33 cellular contexts compared by ENCODE assay signal in the genomic region with DNA sequence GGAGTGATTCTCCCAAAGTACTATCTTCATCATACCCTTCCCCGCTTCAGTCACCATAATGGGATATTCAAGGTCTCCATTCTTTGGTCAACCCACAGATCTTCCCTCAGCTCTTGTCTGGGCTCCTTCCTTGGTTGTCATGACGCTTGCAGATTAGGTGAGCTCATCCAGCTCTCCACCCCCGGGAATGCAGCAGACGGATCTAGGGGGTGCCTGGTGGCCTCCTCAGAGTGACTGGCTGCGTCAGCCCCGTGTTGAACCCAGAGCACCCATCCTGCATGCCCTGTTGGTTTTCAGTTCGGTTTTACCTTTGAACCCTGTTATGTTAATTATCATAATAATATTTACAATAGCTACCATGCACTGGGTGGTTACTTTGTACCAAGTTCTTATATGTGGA. TPM values are rescaled to one million over a fixed set of nuclear protein-coding genes. Genes with fewer than 3 reads are reported as not detected.
DNase-seq lines count a peak whose midpoint lies in the region; ATAC-seq and TF ChIP-seq lines count a peak whose summit lies in the region.
"Had no signal": no experiment of that assay in that cellular context is flagged by ENCODE, and none has a peak within 500 bp of the region (broad histone marks: within the 10 kb centered on the region; RNA-seq: fewer than 3 reads in every experiment).

No MANE protein-coding gene starts in this region.

- H3K36me3 ChIP-seq in MM.1S (replicated peaks; ENCODE audit: insufficient read depth, low read length) (no peaks in the 10 kb centered on the region), neural progenitor cell (no peaks in the 10 kb centered on the region)
- H3K36me3 ChIP-seq: upper lobe of left lung had no signal

- POLR2A ChIA-PET in MCF 10A (lab: Yijun Ruan, JAX): interaction anchor here (0.6 to 0.9 kb wide), 2 partner anchors 34 to 81 kb away, joined by 3 read pairs; no protein-coding TSS in a partner anchor

- DNase-seq in Daoy (ENCODE audit: low read depth) (peak; percentile 35), MM.1S (no peak), caudate nucleus (lab: John Stamatoyannopoulos, UW) (peak in 33 of 61 donors; percentile 8 to 82 (median 33)), neural progenitor cell (ENCODE audit: low spot score) (no peak), GDM1 (lab: John Stamatoyannopoulos, UW) (no peak), NCI-H69 (lab: John Stamatoyannopoulos, UW) (no peak), MCF 10A (ENCODE audit: unreplicated experiment) (no peak)
- DNase-seq: activated CD4-positive, CD25-positive, alpha-beta regulatory T cell; activated naive CD4-positive, alpha-beta T cell treated with Interleukin-2 at 50 U/mL for 16 hours; activated T-cell treated with anti-CD3 and anti-CD28 coated beads, Interleukin-2, amount 50 U/mL, for 72 hours; CD8-positive, alpha-beta T cell; cortex of kidney; effector memory CD8-positive, alpha-beta T cell; foreskin fibroblast; hippocampal formation; immature natural killer cell; KG1; naive B cell; NCI-H1436 treated with DMSO at 0.1 percent for 48 hours; NCI-H510A treated with DMSO at 0.1 percent for 48 hours; SW 1271; T-helper 9 cell; upper lobe of left lung had no signal

- peaks cover 2% of the 10 kb centered on the region for H3K9me3 Mint-ChIP-seq in neural progenitor cell
- no peaks in the 10 kb centered on the region for H3K9me3 Mint-ChIP-seq in MCF 10A (ENCODE audit: unreplicated experiment)
- H3K9me3 Mint-ChIP-seq: activated T-cell treated with anti-CD3 and anti-CD28 coated beads, Interleukin-2, amount 50 U/mL, for 72 hours; CD8-positive, alpha-beta T cell; effector memory CD8-positive, alpha-beta T cell; immature natural killer cell; mesothelial cell of epicardium had no signal

- H3K27ac Mint-ChIP-seq in neural progenitor cell (peak overlapping the region; percentile 6), MCF 10A (ENCODE audit: low read depth, unreplicated experiment) (no peak overlapping the region)
- H3K27ac Mint-ChIP-seq: activated T-cell treated with anti-CD3 and anti-CD28 coated beads, Interleukin-2, amount 50 U/mL, for 72 hours; B cell; CD8-positive, alpha-beta T cell; effector memory CD8-positive, alpha-beta T cell; immature natural killer cell; mesothelial cell of epicardium; naive B cell had no signal

- H3K4me3 Mint-ChIP-seq in neural progenitor cell (peak overlapping the region; percentile 44), MCF 10A (ENCODE audit: unreplicated experiment) (no peak overlapping the region)
- H3K4me3 Mint-ChIP-seq: B cell; CD8-positive, alpha-beta T cell; effector memory CD8-positive, alpha-beta T cell; immature natural killer cell; mesothelial cell of epicardium; naive B cell had no signal

- no peaks in the 10 kb centered on the region for H3K9me2 ChIP-seq in MM.1S (replicated peaks; ENCODE audit: insufficient read depth, low read length)

- TF ChIP-seq CTCF in MM.1S (IDR thresholded peaks at IDR 0.05; ENCODE audit: low read length): no peak
- no peak for TF ChIP-seq CTCF in neural progenitor cell (IDR thresholded peaks at IDR 0.05)
- TF ChIP-seq CTCF in MCF 10A (IDR thresholded peaks at IDR 0.05; ENCODE audit: unreplicated experiment): no peak

- H3K9ac ChIP-seq in MM.1S (ENCODE audit: low read length) (peak overlapping the region; percentile 81), neural progenitor cell (no peak overlapping the region)

- BruUV-seq in MCF 10A (replicated peaks; lab: Mats Ljungman, UMichigan): no TSS peak

- H2AFZ ChIP-seq in MM.1S (ENCODE audit: low read length) (no peak overlapping the region), neural progenitor cell (replicated peaks) (no peak overlapping the region)

- H3K27me3 Mint-ChIP-seq in neural progenitor cell (ENCODE audit: insufficient read depth, low read depth) (peaks cover 23% of the 10 kb centered on the region), MCF 10A (ENCODE audit: insufficient read depth, unreplicated experiment) (peaks cover 47% of the 10 kb centered on the region)

- H3F3A ChIP-seq in MM.1S (ENCODE audit: insufficient read depth, low read length) (peaks cover 45% of the 10 kb centered on the region), neural progenitor cell (ENCODE audit: low read depth) (peaks cover 4% of the 10 kb centered on the region)

- H3K4me2 ChIP-seq in MM.1S (ENCODE audit: low read depth, low read length) (peak overlapping the region; percentile 57), neural progenitor cell (no peak overlapping the region)
- H3K4me2 ChIP-seq: A549 had no signal

- H3K27me3 ChIP-seq in MM.1S (replicated peaks; ENCODE audit: insufficient read depth, low read length) (no peaks in the 10 kb centered on the region), neural progenitor cell (peaks cover 32% of the 10 kb centered on the region)

- H3K27ac ChIP-seq in MM.1S (ENCODE audit: low read length) (peak overlapping the region; percentile 97), caudate nucleus (ENCODE audit: low read depth, low read length) (no peak overlapping the region), neural progenitor cell (no peak overlapping the region)
- H3K27ac ChIP-seq: A549, skin epidermis, upper lobe of left lung had no signal

- H4K20me1 ChIP-seq in MM.1S (ENCODE audit: insufficient read depth, low read length): no peaks in the 10 kb centered on the region
- H4K20me1 ChIP-seq in neural progenitor cell (ENCODE audit: low read depth): no peaks in the 10 kb centered on the region

- H3K4me3 ChIP-seq in MM.1S (ENCODE audit: low read length) (no peak overlapping the region), neural progenitor cell (no peak overlapping the region)
- H3K4me3 ChIP-seq: A549, skin epidermis, upper lobe of left lung had no signal

- H3K4me1 Mint-ChIP-seq in neural progenitor cell (peaks cover 39% of the 10 kb centered on the region), MCF 10A (ENCODE audit: insufficient read depth, unreplicated experiment) (peaks cover 6% of the 10 kb centered on the region)
- H3K4me1 Mint-ChIP-seq: B cell, naive B cell had no signal

- CTCF ChIA-PET in MCF 10A (lab: Yijun Ruan, JAX): interaction anchor here (0.7 kb wide), 2 partner anchors 9 to 14 kb away, joined by 3 read pairs; no protein-coding TSS in a partner anchor

- H3K9me3 ChIP-seq in MM.1S (replicated peaks; ENCODE audit: insufficient read depth, low read length) (no peaks in the 10 kb centered on the region), neural progenitor cell (ENCODE audit: low read depth) (no peaks in the 10 kb centered on the region)
- H3K9me3 ChIP-seq: A549, upper lobe of left lung had no signal

- H3K79me2 ChIP-seq in MM.1S (ENCODE audit: low read length) (peaks cover 38% of the 10 kb centered on the region), neural progenitor cell (ENCODE audit: low read depth) (no peaks in the 10 kb centered on the region)

- ATAC-seq in HG02885 (IDR thresholded peaks at IDR 0.05; ENCODE audit: poor library complexity, unreplicated experiment): no peak
- ATAC-seq: A549; activated T-cell treated with anti-CD3 and anti-CD28 coated beads, Interleukin-2, amount 50 U/mL, for 72 hours; CD8-positive, alpha-beta T cell; effector memory CD8-positive, alpha-beta T cell had no signal

- H3K36me3 Mint-ChIP-seq in neural progenitor cell: no peaks in the 10 kb centered on the region
- H3K36me3 Mint-ChIP-seq in MCF 10A (ENCODE audit: insufficient read depth, unreplicated experiment): no peaks in the 10 kb centered on the region
- H3K36me3 Mint-ChIP-seq: CD8-positive, alpha-beta T cell; immature natural killer cell; mesothelial cell of epicardium; naive B cell had no signal

- H3K4me1 ChIP-seq in MM.1S (ENCODE audit: low read length) (peaks cover 64% of the 10 kb centered on the region), neural progenitor cell (peaks cover 11% of the 10 kb centered on the region)

- intact Hi-C loops in MCF 10A (cut with micrococcal nuclease): no loop called here

RNA-seq across cellular contexts. Expression of gene NEURL1, which starts 6.4 kb away (rescaled TPM):
- 0.03 TPM in 1 of 2 replicates, not detected in the other for total RNA-seq in Daoy (2014; rRNA removed; shearing (Covaris generic))
- total RNA-seq in neural progenitor cell (ENCODE audit: low replicate concordance): 0.06 and 1.5 TPM in 2 replicates
- total RNA-seq in MCF 10A (2022): 0.20 TPM in 1 of 2 replicates, not detected in the other
- total RNA-seq: subcutaneous adipose tissue had no signal

RNA-seq across cellular contexts. Expression of gene CALHM3, which starts 20.8 kb away (rescaled TPM):
- total RNA-seq in Daoy (2014; rRNA removed; shearing (Covaris generic)): 0.29 TPM in 1 of 2 replicates, not detected in the other
- total RNA-seq in neural progenitor cell (ENCODE audit: low replicate concordance) (not detected in 2 replicates), MCF 10A (2022) (not detected in 2 replicates)
- total RNA-seq: activated T-cell treated with anti-CD3 and anti-CD28 coated beads, Interleukin-2, amount 50 U/mL, for 72 hours; B cell; bronchial epithelial cell; CD8-positive, alpha-beta T cell; H4; mesothelial cell of epicardium; pulmonary artery endothelial cell; subcutaneous adipose tissue had no signal

RNA-seq across cellular contexts. Expression of gene CALHM1, which starts 41.2 kb away (rescaled TPM):
- not detected in 2 replicates for total RNA-seq in Daoy (2014; rRNA removed; shearing (Covaris generic))
- 0.06 TPM in 1 of 2 replicates, not detected in the other for total RNA-seq in neural progenitor cell (ENCODE audit: low replicate concordance)
- not detected in 2 replicates for total RNA-seq in MCF 10A (2022)
- total RNA-seq: activated T-cell treated with anti-CD3 and anti-CD28 coated beads, Interleukin-2, amount 50 U/mL, for 72 hours; bronchial epithelial cell; CD8-positive, alpha-beta T cell; H4; liver; mesothelial cell of epicardium; pulmonary artery endothelial cell; subcutaneous adipose tissue; upper lobe of left lung had no signal

RNA-seq across cellular contexts. Expression of gene CALHM2, which starts 47.7 kb away (rescaled TPM):
- total RNA-seq in Daoy (2014; rRNA removed; shearing (Covaris generic)): 1.9 and 3.8 TPM in 2 replicates
- total RNA-seq in neural progenitor cell (ENCODE audit: low replicate concordance): 2.1 TPM in 1 of 2 replicates, not detected in the other
- 4.2 TPM in 2 replicates for total RNA-seq in MCF 10A (2022)

Comparison
In these comparisons a context has a peak if more than half of its experiments do, and no peak if none do; other contexts are left out.
1. DNase-seq: peak in Daoy (single experiment) and caudate nucleus (33 of 61); none in MM.1S (single experiment), neural progenitor cell (single experiment), GDM1 (single experiment), NCI-H69 (single experiment) and MCF 10A (single experiment).